Comparison of ENCODE assay signal across 24 cellular contexts in the genomic region with DNA sequence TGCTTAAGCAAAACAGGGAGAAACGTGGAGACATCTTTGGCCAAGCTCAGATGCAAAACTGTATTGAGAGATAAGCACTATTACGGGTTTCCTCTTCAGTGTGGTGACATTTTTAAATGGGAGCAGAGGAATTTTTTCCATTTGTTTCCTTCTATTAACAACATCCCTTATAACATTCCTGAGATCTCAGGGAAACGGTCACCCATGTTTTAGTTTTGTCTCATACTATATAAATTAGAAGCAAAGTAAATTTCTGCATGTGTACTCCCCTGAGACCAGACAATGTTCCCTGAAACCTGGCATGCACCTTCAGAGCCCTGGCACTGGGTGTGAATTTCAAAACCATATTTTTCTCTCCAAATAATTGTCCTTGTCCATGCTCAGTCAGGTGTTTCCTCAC. TPM values are rescaled to one million over a fixed set of nuclear protein-coding genes. Genes with fewer than 3 reads are reported as not detected.
DNase-seq lines count a peak whose midpoint lies in the region; ATAC-seq, FAIRE-seq and TF ChIP-seq lines count a peak whose summit lies in the region.
"Had no signal": no experiment of that assay in that cellular context is flagged by ENCODE, and none has a peak within 500 bp of the region (broad histone marks: within the 10 kb centered on the region; RNA-seq: fewer than 3 reads in every experiment).

No MANE protein-coding gene starts in this region.

- H3K9me3 Mint-ChIP-seq in chondrocyte (ENCODE audit: low read depth), result no peaks in the 10 kb centered on the region
- H3K9me3 Mint-ChIP-seq: activated T-cell treated with anti-CD3 and anti-CD28 coated beads, Interleukin-2, amount 50 U/mL, for 4 hours; T-helper 2 cell treated with Interferon-gamma antibody and Interleukin-4, amounts not matched to agents 5 μg/mL and 100 μg/mL, for 36 hours had no signal

- H3K4me3 ChIP-seq in RWPE2 (ENCODE audit: severe bottlenecking) (no peak overlapping the region), mesodermal cell (ENCODE audit: extremely low read depth, insufficient read depth, low read length, poor library complexity, severe bottlenecking) (no peak overlapping the region)
- H3K4me3 ChIP-seq: body of pancreas, GM12878, K562, pancreas, transverse colon had no signal

- H3K4me1 ChIP-seq in RWPE2 (ENCODE audit: insufficient read depth, poor library complexity, severe bottlenecking) (peaks cover 46% of the 10 kb centered on the region), mesodermal cell (ENCODE audit: control insufficient read depth, insufficient read depth, low read length, poor library complexity, severe bottlenecking) (peaks cover 61% of the 10 kb centered on the region)
- H3K4me1 ChIP-seq: body of pancreas, pancreas, transverse colon had no signal

- no peak for DNase-seq in D721Med (ENCODE audit: insufficient read length, low spot score)
- no peak for DNase-seq in RWPE2 (ENCODE audit: low spot score)
- DNase-seq in chondrocyte (ENCODE audit: low spot score), result no peak
- no peak for DNase-seq in NCI-H1694 treated with DMSO at 0.1 percent for 48 hours (lab: John Stamatoyannopoulos, UW)
- DNase-seq: activated CD4-positive, alpha-beta T cell treated with anti-CD3 and anti-CD28 coated beads for 4 hours; activated T-cell treated with anti-CD3 and anti-CD28 coated beads, Interleukin-2, amount 50 U/mL, for 4 hours; body of pancreas; effector memory CD4-positive, alpha-beta T cell; NCI-H1417; NCI-H2081; NCI-H446; NCI-H82; pancreas; transverse colon had no signal

- peak overlapping the region; percentile 92 for H3K27ac Mint-ChIP-seq in chondrocyte (ENCODE audit: unreplicated experiment)
- H3K27ac Mint-ChIP-seq: memory B cell; T-helper 2 cell treated with Interferon-gamma antibody and Interleukin-4, amounts not matched to agents 5 μg/mL and 100 μg/mL, for 36 hours had no signal

- H3K27me3 ChIP-seq in RWPE2 (ENCODE audit: insufficient read depth, poor library complexity, severe bottlenecking), result no peaks in the 10 kb centered on the region
- H3K27me3 ChIP-seq: body of pancreas, pancreas, transverse colon had no signal

- peak; percentile 73 for FAIRE-seq in D721Med (lab: Jason Lieb, UNC)
- FAIRE-seq: frontal cortex, GM12878, K562, pancreas had no signal

- ATAC-seq in RWPE2 (ENCODE audit: low read depth), result no peak
- no peak for ATAC-seq in HG02571 (IDR thresholded peaks at IDR 0.05; ENCODE audit: unreplicated experiment)
- no peak for ATAC-seq in GM21529 (IDR thresholded peaks at IDR 0.05; ENCODE audit: unreplicated experiment)
- ATAC-seq in HG03159 (IDR thresholded peaks at IDR 0.05; ENCODE audit: unreplicated experiment), result no peak
- ATAC-seq: activated T-cell treated with anti-CD3 and anti-CD28 coated beads, Interleukin-2, amount 50 U/mL, for 4 hours; body of pancreas; GM12878; K562; pancreas had no signal

- 82 to 91% methylated on average over 1 of the region's 3 CpGs for WGBS in mesodermal cell (ENCODE audit: insufficient coverage in 2 of 2), 2 experiments

- peak overlapping the region; percentile 85 for H3K27ac ChIP-seq in RWPE2 (ENCODE audit: poor library complexity, severe bottlenecking)
- peak overlapping the region; percentile 88 for H3K27ac ChIP-seq in mesodermal cell (ENCODE audit: low read depth, low read length, severe bottlenecking)
- H3K27ac ChIP-seq: body of pancreas, pancreas, transverse colon had no signal

- no peaks in the 10 kb centered on the region for H3K36me3 ChIP-seq in RWPE2 (ENCODE audit: low read depth)
- no peaks in the 10 kb centered on the region for H3K36me3 ChIP-seq in mesodermal cell (ENCODE audit: control insufficient read depth, insufficient read depth, low read length)
- H3K36me3 ChIP-seq: pancreas, transverse colon had no signal

- H3K27me3 Mint-ChIP-seq in chondrocyte (ENCODE audit: low read depth), result no peaks in the 10 kb centered on the region

- TF ChIP-seq CTCF in D721Med (IDR thresholded peaks at IDR 0.05; ENCODE audit: insufficient read depth, missing control alignments) (no peak), RWPE2 (IDR thresholded peaks at IDR 0.05; ENCODE audit: poor library complexity, severe bottlenecking) (no peak), chondrocyte (IDR thresholded peaks at IDR 0.05) (no peak)

- no peaks in the 10 kb centered on the region for H3K9me3 ChIP-seq in RWPE2 (ENCODE audit: severe bottlenecking)
- H3K9me3 ChIP-seq in mesodermal cell (ENCODE audit: control insufficient read depth, low read length), result no peaks in the 10 kb centered on the region
- H3K9me3 ChIP-seq: body of pancreas, pancreas, transverse colon had no signal

- no peaks in the 10 kb centered on the region for H3K36me3 Mint-ChIP-seq in chondrocyte (ENCODE audit: low read depth)
- H3K36me3 Mint-ChIP-seq: memory B cell had no signal

- peaks cover 85% of the 10 kb centered on the region for H3K4me1 Mint-ChIP-seq in chondrocyte (ENCODE audit: low read depth)

- H3K4me3 Mint-ChIP-seq in chondrocyte (ENCODE audit: unreplicated experiment), result peak overlapping the region; percentile 7
- H3K4me3 Mint-ChIP-seq: activated T-cell treated with anti-CD3 and anti-CD28 coated beads, Interleukin-2, amount 50 U/mL, for 4 hours; memory B cell; T-helper 2 cell treated with Interferon-gamma antibody and Interleukin-4, amounts not matched to agents 5 μg/mL and 100 μg/mL, for 36 hours had no signal

RNA-seq across cellular contexts. Expression of gene RNF152, which starts 57.6 kb away (rescaled TPM):
- 58.6 to 137 TPM (median 137 TPM) in 3 replicates for total RNA-seq in chondrocyte
- polyA plus RNA-seq in mesodermal cell (2013, experiment 1 of 2), result 23.6 TPM
- polyA plus RNA-seq in mesodermal cell (2013, experiment 2 of 2), result 18.3 TPM
- total RNA-seq: HT-29 had no signal
